17 cellular contexts compared by ENCODE assay signal in the genomic region with DNA sequence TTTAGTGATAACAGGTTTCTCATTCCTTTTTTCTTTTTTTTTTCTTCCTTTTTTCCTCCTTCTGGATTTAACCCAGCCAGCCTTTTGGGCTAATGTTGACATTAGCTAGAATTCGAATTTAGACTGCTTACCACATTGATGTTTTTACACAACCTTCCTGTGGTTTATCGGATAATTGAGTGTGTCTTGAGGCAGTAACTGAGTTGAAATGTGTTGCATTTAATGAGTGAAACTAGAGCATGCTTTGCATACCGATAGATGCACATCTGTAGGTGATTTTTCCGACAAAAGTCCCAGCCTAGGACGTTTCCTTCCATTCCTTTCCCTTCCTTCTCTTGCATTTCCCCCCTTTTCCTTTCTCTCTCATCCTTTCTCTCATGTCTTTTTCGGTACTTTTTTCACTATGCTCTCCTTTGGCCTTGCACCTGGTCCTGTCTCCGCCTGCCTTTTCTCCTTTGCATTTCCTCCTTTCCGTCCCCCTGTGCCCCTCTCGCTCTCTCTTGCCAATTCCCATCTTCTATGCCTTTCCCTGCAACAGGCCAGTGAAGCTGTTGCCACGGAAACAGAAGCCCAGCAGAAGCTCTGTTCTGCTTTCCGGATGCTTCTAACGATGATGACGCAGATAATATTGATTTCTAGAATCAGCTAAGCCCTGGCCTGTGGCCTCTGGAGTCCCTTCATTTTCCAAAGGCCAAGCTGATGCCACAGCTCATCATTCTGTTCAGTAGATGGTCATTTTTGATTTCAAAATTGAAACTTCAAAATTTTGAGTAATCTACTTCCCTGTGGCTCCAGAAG. TPM values are rescaled to one million over a fixed set of nuclear protein-coding genes. Genes with fewer than 3 reads are reported as not detected.
DNase-seq lines count a peak whose midpoint lies in the region; ATAC-seq, FAIRE-seq and TF ChIP-seq lines count a peak whose summit lies in the region.
"Had no signal": no experiment of that assay in that cellular context is flagged by ENCODE, and none has a peak within 500 bp of the region (broad histone marks: within the 10 kb centered on the region; RNA-seq: fewer than 3 reads in every experiment).

No MANE protein-coding gene starts in this region.

- H3K9ac ChIP-seq in astrocyte (ENCODE audit: low read length) = no peak overlapping the region
- no peak overlapping the region for H3K9ac ChIP-seq in mesenchymal stem cell (ENCODE audit: low read length)
- H3K9ac ChIP-seq: parathyroid adenoma had no signal

- no peaks in the 10 kb centered on the region for H3K9me3 Mint-ChIP-seq in astrocyte (ENCODE audit: unreplicated experiment)
- H3K9me3 Mint-ChIP-seq: activated CD4-positive, alpha-beta T cell treated with anti-CD3 and anti-CD28 coated beads, Interleukin-2, amount 10 ng/mL, durations not matched to agents 7 days and 5 days; activated naive CD8-positive, alpha-beta T cell treated with anti-CD3 and anti-CD28 coated beads, Interleukin-2, amount 50 U/mL, for 24 hours; activated T-cell treated with anti-CD3 and anti-CD28 coated beads, Interleukin-2, amount 50 U/mL, for 4 hours; CD4-positive, alpha-beta T cell had no signal

- no peak overlapping the region for H2BK5ac ChIP-seq in mesenchymal stem cell (ENCODE audit: low read depth, low read length, poor library complexity, severe bottlenecking)

- H3K18ac ChIP-seq in mesenchymal stem cell (ENCODE audit: low read depth in 1 of 2, low read length in 2 of 2) = no peak overlapping the region

- WGBS in mesenchymal stem cell = 79% methylated on average over 13 of the region's 13 CpGs

- no peaks in the 10 kb centered on the region for H3K27me3 ChIP-seq in astrocyte (ENCODE audit: insufficient read depth, low read length)
- no peaks in the 10 kb centered on the region for H3K27me3 ChIP-seq in mesenchymal stem cell (ENCODE audit: control insufficient read depth in 1 of 2, insufficient read depth in 1 of 2, low read length in 2 of 2)

- no peak overlapping the region for H4K8ac ChIP-seq in mesenchymal stem cell (ENCODE audit: low read length)

- no peak overlapping the region for H2AFZ ChIP-seq in astrocyte (ENCODE audit: low read depth, low read length)
- H2AFZ ChIP-seq in mesenchymal stem cell (ENCODE audit: low read depth, low read length) = no peak overlapping the region
- H2AFZ ChIP-seq: parathyroid adenoma had no signal

- no peak overlapping the region for H3K14ac ChIP-seq in mesenchymal stem cell (ENCODE audit: low read length in 2 of 2)

- H2AK5ac ChIP-seq in mesenchymal stem cell (ENCODE audit: low read length, severe bottlenecking) = no peak overlapping the region

- H3K36me3 Mint-ChIP-seq in astrocyte (ENCODE audit: low read depth, unreplicated experiment) = peaks cover 12% of the 10 kb centered on the region

- peaks cover 14% of the 10 kb centered on the region for H3K79me2 ChIP-seq in astrocyte (ENCODE audit: insufficient read depth, low read length)

- peaks cover 43% of the 10 kb centered on the region for H4K20me1 ChIP-seq in astrocyte (ENCODE audit: insufficient read depth, low read length)

- no peak overlapping the region for H3K4me2 ChIP-seq in astrocyte (ENCODE audit: low read length)
- H3K4me2 ChIP-seq in mesenchymal stem cell (ENCODE audit: low read length, poor library complexity, severe bottlenecking) = no peak overlapping the region

- no peak overlapping the region for H2BK15ac ChIP-seq in mesenchymal stem cell (ENCODE audit: low read depth, poor library complexity, severe bottlenecking)

- H3K27me3 Mint-ChIP-seq in astrocyte (ENCODE audit: low read depth, unreplicated experiment) = no peaks in the 10 kb centered on the region
- H3K27me3 Mint-ChIP-seq: activated CD4-positive, alpha-beta T cell treated with anti-CD3 and anti-CD28 coated beads, Interleukin-2, amount 10 ng/mL, durations not matched to agents 7 days and 5 days; activated naive CD8-positive, alpha-beta T cell treated with anti-CD3 and anti-CD28 coated beads, Interleukin-2, amount 50 U/mL, for 24 hours; CD4-positive, alpha-beta T cell had no signal

- no peak for FAIRE-seq in astrocyte (lab: Jason Lieb, UNC)
- FAIRE-seq: islet of Langerhans had no signal

- no peak overlapping the region for H4K91ac ChIP-seq in mesenchymal stem cell (ENCODE audit: low read length)

- peaks cover 11% of the 10 kb centered on the region for H3K4me1 ChIP-seq in astrocyte (ENCODE audit: insufficient read depth, low read length)
- peaks cover 38% of the 10 kb centered on the region for H3K4me1 ChIP-seq in mesenchymal stem cell (ENCODE audit: control insufficient read depth, insufficient read depth, low read depth, low read length)
- H3K4me1 ChIP-seq: parathyroid adenoma had no signal

- H3K36me3 ChIP-seq in astrocyte (ENCODE audit: insufficient read depth, low read length) (no peaks in the 10 kb centered on the region), mesenchymal stem cell (ENCODE audit: control insufficient read depth in 1 of 2, insufficient read depth in 2 of 2, low read depth in 1 of 2, low read length in 2 of 2) (peaks cover 0 to 4% of the 10 kb centered on the region in 2 experiments)

- H2BK120ac ChIP-seq in mesenchymal stem cell (ENCODE audit: low read depth, low read length) = no peak overlapping the region

- DNase-seq in NCI-H748 (lab: John Stamatoyannopoulos, UW; ENCODE audit: unreplicated experiment) (peak; percentile 54), NCI-H748 treated with DMSO at 0.1 percent for 48 hours (lab: John Stamatoyannopoulos, UW) (no peak), astrocyte (ENCODE audit: low read depth) (peak; percentile 47), mesenchymal stem cell (no peak), COLO829 (ENCODE audit: low spot score) (no peak), KBM-7 (no peak)
- DNase-seq: activated CD4-positive, alpha-beta T cell treated with anti-CD3 and anti-CD28 coated beads, Interleukin-2, amount 10 ng/mL, durations not matched to agents 7 days and 5 days; activated naive CD8-positive, alpha-beta T cell treated with anti-CD3 and anti-CD28 coated beads, Interleukin-2, amount 50 U/mL, for 24 hours; activated T-cell treated with anti-CD3 and anti-CD28 coated beads, Interleukin-2, amount 50 U/mL, for 4 hours; CD4-positive, alpha-beta T cell; midbrain; NCI-H2029; stimulated activated CD4-positive, alpha-beta T cell treated with anti-CD3 and anti-CD28 coated beads, Interleukin-12 subunit alpha, Interleukin-12 subunit beta, amount 100 ng/mL, for 4 hours had no signal

- H3K27ac ChIP-seq in astrocyte (ENCODE audit: low read depth, low read length) (no peak overlapping the region), mesenchymal stem cell (ENCODE audit: low read length, poor library complexity, severe bottlenecking) (peak overlapping the region; percentile 87)
- H3K27ac ChIP-seq: parathyroid adenoma had no signal

- no peak overlapping the region for H3K4me3 Mint-ChIP-seq in astrocyte (ENCODE audit: unreplicated experiment)
- H3K4me3 Mint-ChIP-seq: activated CD4-positive, alpha-beta T cell treated with anti-CD3 and anti-CD28 coated beads, Interleukin-2, amount 10 ng/mL, durations not matched to agents 7 days and 5 days; activated naive CD8-positive, alpha-beta T cell treated with anti-CD3 and anti-CD28 coated beads, Interleukin-2, amount 50 U/mL, for 24 hours; activated T-cell treated with anti-CD3 and anti-CD28 coated beads, Interleukin-2, amount 50 U/mL, for 4 hours; CD4-positive, alpha-beta T cell had no signal

- H3K4me3 ChIP-seq in astrocyte (ENCODE audit: insufficient read depth, low read depth, low read length) (no peak overlapping the region), mesenchymal stem cell (ENCODE audit: insufficient read depth in 1 of 2, low read depth in 1 of 2, low read length in 2 of 2) (no peak overlapping the region)

- H3K4ac ChIP-seq in mesenchymal stem cell (ENCODE audit: low read depth in 1 of 2, low read length in 2 of 2) = no peak overlapping the region

- H3K9me3 ChIP-seq in astrocyte (ENCODE audit: insufficient read depth, low read depth, low read length) (no peaks in the 10 kb centered on the region), mesenchymal stem cell (ENCODE audit: control insufficient read depth, low read length) (no peaks in the 10 kb centered on the region)

- TF ChIP-seq CTCF in astrocyte (IDR thresholded peaks at IDR 0.05; ENCODE audit: insufficient read depth, low read depth, low read length) = no peak

- ATAC-seq in GM18909 (IDR thresholded peaks at IDR 0.05; ENCODE audit: poor library complexity, unreplicated experiment) = no peak
- ATAC-seq in GM18867 (IDR thresholded peaks at IDR 0.05; ENCODE audit: unreplicated experiment) = no peak
- ATAC-seq: activated naive CD8-positive, alpha-beta T cell treated with anti-CD3 and anti-CD28 coated beads, Interleukin-2, amount 50 U/mL, for 24 hours; activated T-cell treated with anti-CD3 and anti-CD28 coated beads, Interleukin-2, amount 50 U/mL, for 4 hours had no signal

- H3K23ac ChIP-seq in mesenchymal stem cell (ENCODE audit: low read length in 2 of 2) = no peak overlapping the region

- peaks cover 33% of the 10 kb centered on the region for H3K79me1 ChIP-seq in mesenchymal stem cell (replicated peaks; ENCODE audit: low read length, poor library complexity, severe bottlenecking)

- in situ Hi-C loops in KBM-7 (cut with MboI; ENCODE audit: low pct_unique_long_range_greater_than_20kb, low sequenced_read_pairs) = loop anchor here (25.0 kb wide), 2 partner anchors 238 to 488 kb away; no protein-coding TSS in a partner anchor

- H3K4me1 Mint-ChIP-seq in astrocyte (ENCODE audit: low read depth, unreplicated experiment) = peaks cover 28% of the 10 kb centered on the region

- no peak overlapping the region for H2BK12ac ChIP-seq in mesenchymal stem cell (ENCODE audit: low read length in 2 of 2)

- no peak overlapping the region for H3K27ac Mint-ChIP-seq in astrocyte (ENCODE audit: unreplicated experiment)
- H3K27ac Mint-ChIP-seq: activated CD4-positive, alpha-beta T cell treated with anti-CD3 and anti-CD28 coated beads, Interleukin-2, amount 10 ng/mL, durations not matched to agents 7 days and 5 days; activated naive CD8-positive, alpha-beta T cell treated with anti-CD3 and anti-CD28 coated beads, Interleukin-2, amount 50 U/mL, for 24 hours; CD4-positive, alpha-beta T cell had no signal

RNA-seq across cellular contexts. Expression of gene WDR25, which starts 23.0 kb away (rescaled TPM):
- 12.3 and 13.1 TPM in 2 replicates for total RNA-seq in astrocyte
- 12.3 TPM for polyA plus RNA-seq in mesenchymal stem cell (2013, experiment 1 of 2)
- polyA plus RNA-seq in mesenchymal stem cell (2013, experiment 2 of 2) = 12.0 TPM

Comparison
In these comparisons a context has a peak if more than half of its experiments do, and no peak if none do; other contexts are left out.
1. DNase-seq: peak in NCI-H748 (single experiment) and astrocyte (single experiment); none in NCI-H748 treated with DMSO at 0.1 percent for 48 hours (single experiment), mesenchymal stem cell (single experiment), COLO829 (single experiment) and KBM-7 (single experiment).